10 cellular contexts compared by ENCODE assay signal in genomic region chr21:29075706-29076447, GRCh38. TPM values are rescaled to one million over a fixed set of nuclear protein-coding genes. Genes with fewer than 3 reads are reported as not detected.
DNase-seq lines count a peak whose midpoint lies in the region; ATAC-seq, FAIRE-seq and TF ChIP-seq lines count a peak whose summit lies in the region.
"Had no signal": no experiment of that assay in that cellular context is flagged by ENCODE, and none has a peak within 500 bp of the region (broad histone marks: within the 10 kb centered on the region; RNA-seq: fewer than 3 reads in every experiment).

No MANE protein-coding gene starts in this region.

- H3K4me1 ChIP-seq in CD8-positive, alpha-beta memory T cell (ENCODE audit: insufficient read depth, low read length), result peaks cover 51% of the 10 kb centered on the region

- ATAC-seq in natural killer cell (no peak), HG03139 (IDR thresholded peaks at IDR 0.05; ENCODE audit: unreplicated experiment) (no peak)

- peak overlapping the region in 3 of 7 donors; percentile 87 to 93 (median 91) for H3K4me3 Mint-ChIP-seq in CD8-positive, alpha-beta memory T cell
- H3K4me3 Mint-ChIP-seq in activated naive CD8-positive, alpha-beta T cell, result peak overlapping the region; percentile 80
- H3K4me3 Mint-ChIP-seq in natural killer cell, result peak overlapping the region; percentile 87

- intact Hi-C loops in natural killer cell (cut with micrococcal nuclease), result loop anchor here (10.0 kb wide), 2 partner anchors 191 to 241 kb away; a partner anchor contains a TSS

- POLR2A ChIA-PET in CD8-positive, alpha-beta memory T cell (lab: Charles Lee), result interaction anchor here (0.7 to 1.9 kb wide), 3 partner anchors 51 to 224 kb away, joined by 3 to 10 read pairs (median 3); partner anchors contain the start of gene USP16

- peaks cover 65 to 88% (median 88%) of the 10 kb centered on the region in 3 donors for H3K4me1 Mint-ChIP-seq in CD8-positive, alpha-beta memory T cell
- H3K4me1 Mint-ChIP-seq in activated naive CD8-positive, alpha-beta T cell (ENCODE audit: low read depth), result peaks cover 64% of the 10 kb centered on the region
- H3K4me1 Mint-ChIP-seq in natural killer cell, result peaks cover 69 to 80% of the 10 kb centered on the region in 2 donors

- H3K27me3 ChIP-seq in CD8-positive, alpha-beta memory T cell (ENCODE audit: insufficient read depth, low read length, poor library complexity, severe bottlenecking), result no peaks in the 10 kb centered on the region

- no peak overlapping the region for H3K27ac ChIP-seq in CD8-positive, alpha-beta memory T cell (ENCODE audit: low read depth, low read length)

- H3K9me3 Mint-ChIP-seq in CD8-positive, alpha-beta memory T cell, result no peaks in the 10 kb centered on the region
- peaks cover 4% of the 10 kb centered on the region for H3K9me3 Mint-ChIP-seq in activated naive CD8-positive, alpha-beta T cell (ENCODE audit: low read depth)
- peaks cover 0 to 2% of the 10 kb centered on the region in 2 donors for H3K9me3 Mint-ChIP-seq in natural killer cell
- H3K9me3 Mint-ChIP-seq: central memory CD8-positive, alpha-beta T cell had no signal

- H3K4me3 ChIP-seq in CD8-positive, alpha-beta memory T cell (ENCODE audit: low read length), result no peak overlapping the region

- no peak for DNase-seq in CD8-positive, alpha-beta memory T cell
- DNase-seq in HTR-8/SVneo (ENCODE audit: insufficient read length, low spot score) (peak; percentile 23), natural killer cell (no peak), LoVo (ENCODE audit: low spot score) (no peak), NCI-H345 treated with DMSO at 0.1 percent for 48 hours (lab: John Stamatoyannopoulos, UW; ENCODE audit: unreplicated experiment) (no peak), HuH-7.5 (ENCODE audit: low spot score) (no peak)

- H3K36me3 ChIP-seq in CD8-positive, alpha-beta memory T cell (ENCODE audit: insufficient read depth, low read length), result no peaks in the 10 kb centered on the region

- H3K27me3 Mint-ChIP-seq in CD8-positive, alpha-beta memory T cell, result peaks cover 0 to 1% of the 10 kb centered on the region in 2 donors
- H3K27me3 Mint-ChIP-seq in activated naive CD8-positive, alpha-beta T cell, result no peaks in the 10 kb centered on the region
- no peaks in the 10 kb centered on the region for H3K27me3 Mint-ChIP-seq in natural killer cell (ENCODE audit: low read depth in 2 of 2)
- H3K27me3 Mint-ChIP-seq: central memory CD8-positive, alpha-beta T cell had no signal

- no peaks in the 10 kb centered on the region for H3K9me3 ChIP-seq in CD8-positive, alpha-beta memory T cell (ENCODE audit: low read length)

- H3K27ac Mint-ChIP-seq in CD8-positive, alpha-beta memory T cell, result peak overlapping the region in 6 of 8 donors; percentile 6 to 90 (median 52)
- H3K27ac Mint-ChIP-seq in activated naive CD8-positive, alpha-beta T cell, result peak overlapping the region; percentile 61
- H3K27ac Mint-ChIP-seq in natural killer cell, result peak overlapping the region; percentile 92 to 93

- CTCF ChIA-PET in CD8-positive, alpha-beta memory T cell (lab: Charles Lee), result interaction anchor here (1.0 to 1.6 kb wide), 4 partner anchors 57 to 330 kb away, joined by 3 to 6 read pairs (median 4); partner anchors contain the start of genes BACH1 and RWDD2B

- peaks cover 0 to 26% (median 0%) of the 10 kb centered on the region in 3 donors for H3K36me3 Mint-ChIP-seq in CD8-positive, alpha-beta memory T cell
- H3K36me3 Mint-ChIP-seq in activated naive CD8-positive, alpha-beta T cell, result peaks cover 11% of the 10 kb centered on the region
- no peaks in the 10 kb centered on the region for H3K36me3 Mint-ChIP-seq in natural killer cell

- no peak for TF ChIP-seq CTCF in natural killer cell (IDR thresholded peaks at IDR 0.05)

- FAIRE-seq in HTR-8/SVneo (lab: Jason Lieb, UNC), result no peak
- FAIRE-seq: small intestine had no signal

RNA-seq across cellular contexts. Expression of gene CCT8, which starts 2.4 kb away (rescaled TPM):
- 100 to 1,000 TPM; 401 to 415 TPM for total RNA-seq in CD8-positive, alpha-beta memory T cell
- 138 TPM for polyA plus RNA-seq in CD8-positive, alpha-beta memory T cell
- 10 to 100 TPM; 76.2 to 90.3 (median 82.9) TPM for total RNA-seq in natural killer cell

RNA-seq across cellular contexts. Expression of gene USP16, which starts 51.4 kb away (rescaled TPM):
- total RNA-seq in CD8-positive, alpha-beta memory T cell, result 10 to 100 TPM; 55.7 to 55.9 TPM
- 32.5 TPM for polyA plus RNA-seq in CD8-positive, alpha-beta memory T cell
- 10 to 100 TPM; 67.9 to 76.9 (median 75.7) TPM for total RNA-seq in natural killer cell

RNA-seq across cellular contexts. Expression of gene MAP3K7CL, which starts 54.6 kb away (rescaled TPM):
- total RNA-seq in CD8-positive, alpha-beta memory T cell, result 1 to 10 TPM; 4.2 to 4.6 TPM
- 6.0 TPM for polyA plus RNA-seq in CD8-positive, alpha-beta memory T cell
- total RNA-seq in natural killer cell, result 10 to 100 TPM in 2 of 3 donors, 1 to 10 TPM in 1; 7.0 to 16.3 (median 11.5) TPM

RNA-seq across cellular contexts. Expression of gene RWDD2B, which starts 56.7 kb away (rescaled TPM):
- total RNA-seq in CD8-positive, alpha-beta memory T cell, result 10 to 100 TPM; 19.1 to 19.9 TPM
- 12.1 TPM for polyA plus RNA-seq in CD8-positive, alpha-beta memory T cell
- 1 to 10 TPM; 5.2 to 8.6 (median 5.9) TPM for total RNA-seq in natural killer cell

Comparison
In these comparisons a context has a peak if more than half of its experiments do, and no peak if none do; other contexts are left out.
1. RNA of gene CCT8, which starts 2.4 kb away (total RNA-seq): 401 to 415 TPM in CD8-positive, alpha-beta memory T cell; 76.2 to 90.3 TPM in natural killer cell; every median in the first group is over 4 times any median in the second.
2. Peak in every context shown above with its lines, with median percentiles within 50 percentile points of each other: H3K27ac Mint-ChIP-seq.